In the genomic region with DNA sequence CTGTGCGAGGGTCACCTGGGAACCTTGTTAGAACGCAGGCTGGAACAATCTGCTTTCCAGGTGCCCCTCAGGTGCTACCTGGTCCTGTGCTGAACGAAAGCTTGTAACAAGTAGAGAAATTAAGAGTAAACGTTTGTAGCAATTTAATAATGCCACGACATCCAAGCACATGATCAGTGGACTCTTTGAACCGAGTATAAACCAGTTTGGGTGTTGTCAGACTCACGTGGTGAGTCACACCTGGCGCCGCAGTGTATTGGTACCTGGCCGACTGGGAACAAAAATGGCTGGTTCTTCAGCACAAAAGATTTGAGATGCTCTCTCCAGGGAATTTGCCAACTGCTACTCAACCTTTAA, we compare ENCODE assay signal across 8 cellular contexts. TPM values are rescaled to one million over a fixed set of nuclear protein-coding genes. Genes with fewer than 3 reads are reported as not detected.
DNase-seq lines count a peak whose midpoint lies in the region; ATAC-seq and TF ChIP-seq lines count a peak whose summit lies in the region.

No MANE protein-coding gene starts in this region.

- no peaks in the 10 kb centered on the region for H3K27me3 ChIP-seq in RWPE2 (ENCODE audit: insufficient read depth, poor library complexity, severe bottlenecking)
- H3K27me3 ChIP-seq in right cardiac atrium (ENCODE audit: control insufficient read depth, insufficient read depth), result no peaks in the 10 kb centered on the region
- H3K27me3 ChIP-seq in skeletal muscle satellite cell (ENCODE audit: control insufficient read depth, insufficient read depth, low read length), result peaks cover 24% of the 10 kb centered on the region

- H3K27ac ChIP-seq in RWPE2 (ENCODE audit: poor library complexity, severe bottlenecking) (peak overlapping the region; percentile 87), right cardiac atrium (ENCODE audit: low read length) (peak overlapping the region; percentile 13)

- H3K36me3 ChIP-seq in RWPE2 (ENCODE audit: low read depth) (peaks cover 6% of the 10 kb centered on the region; the same call in 1 of the 2 replicates), skeletal muscle satellite cell (ENCODE audit: insufficient read depth, low read length) (peaks cover 5% of the 10 kb centered on the region)

- 34% methylated on average over 10 of the region's 10 CpGs for WGBS in right cardiac atrium

- H3K9me3 ChIP-seq in RWPE2 (ENCODE audit: severe bottlenecking) (no peaks in the 10 kb centered on the region), right cardiac atrium (ENCODE audit: control insufficient read depth, low read length) (no peaks in the 10 kb centered on the region), skeletal muscle satellite cell (replicated peaks; ENCODE audit: low read length) (no peaks in the 10 kb centered on the region)

- H3K4me3 ChIP-seq in RWPE2 (ENCODE audit: severe bottlenecking) (peak overlapping the region; percentile 93), right cardiac atrium (ENCODE audit: low read length) (peak overlapping the region; percentile 51), skeletal muscle satellite cell (ENCODE audit: low read length) (peak overlapping the region; percentile 76)

- peak; percentile 53 for ATAC-seq in RWPE2 (ENCODE audit: low read depth)
- no peak for ATAC-seq in right cardiac atrium
- ATAC-seq in GM21360 (IDR thresholded peaks at IDR 0.05; ENCODE audit: unreplicated experiment), result no peak
- ATAC-seq in HG02938 (IDR thresholded peaks at IDR 0.05; ENCODE audit: unreplicated experiment), result no peak

- peak overlapping the region; percentile 88 for H3K4me2 ChIP-seq in skeletal muscle satellite cell (ENCODE audit: low read length)

- DNase-seq in NCI-H2081 (lab: John Stamatoyannopoulos, UW) (peak; percentile 54 to 59), NCI-H2081 treated with DMSO at 0.1 percent for 48 hours (lab: John Stamatoyannopoulos, UW) (no peak), RWPE2 (ENCODE audit: low spot score) (no peak), right cardiac atrium (no peak), mesenteric fat pad (ENCODE audit: low spot score) (no peak)

- H3K9ac ChIP-seq in skeletal muscle satellite cell (ENCODE audit: low read depth, low read length), result peak overlapping the region; percentile 75

- intact Hi-C loops in right cardiac atrium (cut with DNase I), result loop anchor here in 2 of 4 donors (10.0 kb wide), 4 partner anchors 128 to 248 kb away; no protein-coding TSS in a partner anchor

- TF ChIP-seq CTCF in RWPE2 (IDR thresholded peaks at IDR 0.05; ENCODE audit: poor library complexity, severe bottlenecking), result no peak

- peaks cover 18% of the 10 kb centered on the region for H3K4me1 ChIP-seq in RWPE2 (ENCODE audit: insufficient read depth, poor library complexity, severe bottlenecking)
- H3K4me1 ChIP-seq in right cardiac atrium (ENCODE audit: control insufficient read depth, insufficient read depth, low read length), result peaks cover 2% of the 10 kb centered on the region
- peaks cover 28% of the 10 kb centered on the region for H3K4me1 ChIP-seq in skeletal muscle satellite cell (ENCODE audit: control insufficient read depth, insufficient read depth, low read length)

RNA-seq across cellular contexts. Expression of a gene that starts 0.9 kb away (rescaled TPM):
- total RNA-seq in right cardiac atrium, result 1 to 10 TPM; 2.4 to 4.3 (median 3.4) TPM
- 2.1 TPM for polyA plus RNA-seq in right cardiac atrium
- total RNA-seq in skeletal muscle satellite cell (2012; rRNA removed), result 6.8 and 9.4 TPM in 2 replicates
- 21.2 TPM for total RNA-seq in mesenteric fat pad

Comparison
In these comparisons a context has a peak if more than half of its experiments do, and no peak if none do; other contexts are left out.
1. DNase-seq: peak in NCI-H2081 (2 of 2); none in NCI-H2081 treated with DMSO at 0.1 percent for 48 hours (single experiment), RWPE2 (single experiment), right cardiac atrium (0 of 3) and mesenteric fat pad (single experiment).
2. Peak in every context shown above with its lines, with median percentiles within 50 percentile points of each other: H3K4me3 ChIP-seq.